Comparison of ENCODE assay signal across 8 cellular contexts in the genomic region with DNA sequence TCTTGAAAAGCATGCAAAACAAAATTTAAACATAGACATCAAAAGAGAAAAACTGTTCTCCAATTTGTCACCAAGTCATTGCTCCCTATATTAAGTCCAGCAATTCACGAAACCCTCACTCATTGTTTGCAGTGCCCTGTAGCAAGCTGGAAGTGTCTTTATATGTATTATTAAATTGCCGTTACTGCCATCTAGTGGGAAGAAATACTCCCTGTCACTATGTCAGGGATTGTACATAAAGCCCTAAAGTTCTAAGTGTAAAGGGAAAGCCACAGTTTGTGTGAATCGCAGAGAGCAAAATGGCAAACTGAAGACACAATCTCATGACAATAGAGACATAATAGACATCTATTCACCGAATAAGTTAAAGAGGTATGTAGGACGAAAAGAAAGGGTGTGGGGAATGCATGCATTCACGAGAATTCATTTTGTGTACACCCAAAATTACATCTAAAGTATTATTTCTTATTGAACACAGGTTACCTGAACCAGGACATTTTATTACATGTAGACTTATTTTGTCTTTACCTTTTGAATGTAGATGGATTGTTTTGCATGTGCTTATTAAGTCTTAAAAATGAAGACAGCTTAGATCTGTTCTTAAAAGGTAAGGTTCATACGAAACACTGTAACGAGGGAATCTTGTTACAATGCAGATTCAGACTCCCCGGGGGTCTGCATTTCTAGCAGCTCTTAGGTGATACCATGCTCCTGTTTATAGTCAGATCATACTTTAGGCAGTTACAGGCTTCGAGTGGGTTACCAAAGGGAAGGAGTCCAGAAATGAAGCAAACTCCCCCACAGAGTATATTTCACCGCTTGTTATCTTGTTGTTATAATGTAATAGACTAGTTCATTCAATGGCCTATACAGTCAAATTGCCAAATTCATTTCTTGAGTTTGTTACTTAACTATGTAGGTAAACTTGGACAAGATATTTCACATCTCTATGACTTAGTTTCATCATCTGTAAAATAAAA.
DNase-seq lines count a peak whose midpoint lies in the region; ATAC-seq and TF ChIP-seq lines count a peak whose summit lies in the region.

No MANE protein-coding gene starts in this region.

- DNase-seq in AG08396 (ENCODE audit: low spot score) (peak; percentile 18), NCI-H128 (lab: John Stamatoyannopoulos, UW; ENCODE audit: unreplicated experiment) (peak; percentile 39), SW480 (ENCODE audit: low spot score) (peak; percentile 85), foreskin fibroblast (peak; percentile 59 to 85), omental fat pad (ENCODE audit: low spot score) (no peak), GM19240 (ENCODE audit: insufficient read length, low spot score) (no peak)

- peak; percentile 43; the same call in 1 of the 2 replicates for TF ChIP-seq CTCF in GM12874 (IDR thresholded peaks at IDR 0.05; ENCODE audit: insufficient read depth, low read depth, low read length)
- peak; percentile 58 for TF ChIP-seq CTCF in foreskin fibroblast (IDR thresholded peaks at IDR 0.05; ENCODE audit: low read depth, low read length)
- peak in 1 of 3 donors; percentile 54 for TF ChIP-seq CTCF in omental fat pad (IDR thresholded peaks at IDR 0.05)

- H3K4me3 ChIP-seq in foreskin fibroblast (ENCODE audit: low read depth in 1 of 2, low read length in 2 of 2), result peak overlapping the region in 1 of 2 donors; percentile 40

- ATAC-seq in HG02840 (IDR thresholded peaks at IDR 0.05; ENCODE audit: low FRiP score, unreplicated experiment), result peak; percentile 93
- peak; percentile 83 for ATAC-seq in omental fat pad (ENCODE audit: low FRiP score)

Comparison
In these comparisons a context has a peak if more than half of its experiments do, and no peak if none do; other contexts are left out.
1. DNase-seq: peak in AG08396 (single experiment), NCI-H128 (single experiment), SW480 (single experiment) and foreskin fibroblast (2 of 2); none in omental fat pad (single experiment) and GM19240 (single experiment).